ENCODE assay signal across 1 cellular context in genomic region chr3:13113346-13114335, GRCh38.
A peak's percentile ranks its signal among the peaks of the same experiment; 100 is the strongest.
TF ChIP-seq lines count a peak whose summit lies in the region.

No MANE protein-coding gene starts in this region.

TF ChIP-seq in HepG2, 621 proteins besides CTCF, POLR2A, EP300 and RAD21 (continued from another document):
- TF ChIP-seq MAF1 (CRISPR knock-in tag; IDR thresholded peaks at IDR 0.05; ENCODE audit: borderline replicate concordance) (no peak), CEBPG (CRISPR knock-in tag; IDR thresholded peaks at IDR 0.05) (no peak), ZMYM3 (CRISPR knock-in tag; IDR thresholded peaks at IDR 0.05) (peak; percentile 33; the same call in 1 of the 2 replicates)
